ENCODE assay signal across 8 cellular contexts in genomic region chr16:12471383-12471782, GRCh38.
"Had no signal": no experiment of that assay in that cellular context is flagged by ENCODE, and none has a peak within 500 bp of the region (broad histone marks: within the 10 kb centered on the region; RNA-seq: fewer than 3 reads in every experiment).

No MANE protein-coding gene starts in this region.

- H3K9me3 ChIP-seq: HAP-1 had no signal

- H3K4me3 ChIP-seq: GM23248, HAP-1 had no signal

- ATAC-seq: HCT116, HepG2 had no signal

- H3K4me1 ChIP-seq: HAP-1 had no signal

- H3K36me3 ChIP-seq: HAP-1 had no signal

- H3K4me3 Mint-ChIP-seq: HFFc6 had no signal

- DNase-seq: GM23248, GOT3, H7, HFFc6 had no signal

- H3K27ac ChIP-seq: GM23248, HL-60 had no signal

- H3K9ac ChIP-seq: GM23248 had no signal

- H3K27ac Mint-ChIP-seq: HFFc6 had no signal

- H2AFZ ChIP-seq: GM23248 had no signal

- H3K9me3 Mint-ChIP-seq: HFFc6 had no signal
